ENCODE assay signal across 11 cellular contexts in genomic region chr7:45978731-45979211, GRCh38. TPM values are rescaled to one million over a fixed set of nuclear protein-coding genes. Genes with fewer than 3 reads are reported as not detected.
DNase-seq lines count a peak whose midpoint lies in the region; ATAC-seq, FAIRE-seq and TF ChIP-seq lines count a peak whose summit lies in the region.
"Had no signal": no experiment of that assay in that cellular context is flagged by ENCODE, and none has a peak within 500 bp of the region (broad histone marks: within the 10 kb centered on the region; RNA-seq: fewer than 3 reads in every experiment).

No MANE protein-coding gene starts in this region.

- H3K4me3 ChIP-seq in HepG2 (replicated peaks in 1 of 3; ENCODE audit: insufficient read depth in 1 of 3, low read depth in 2 of 3, low read length in 3 of 3): no peak overlapping the region
- H3K4me3 ChIP-seq in right lobe of liver: no peak overlapping the region
- no peak overlapping the region for H3K4me3 ChIP-seq in lung
- no peak overlapping the region for H3K4me3 ChIP-seq in aorta (ENCODE audit: low read length in 2 of 2)

- FAIRE-seq in HepG2 (lab: Jason Lieb, UNC): no peak

- H3K27me3 Mint-ChIP-seq in MCF 10A (ENCODE audit: insufficient read depth, unreplicated experiment): no peaks in the 10 kb centered on the region

- CTCF ChIA-PET in HepG2 (lab: Yijun Ruan, JAX; ENCODE audit: low intra/inter-chr PET ratio, low total read pairs): no interaction called here
- CTCF ChIA-PET in MCF 10A (lab: Yijun Ruan, JAX): interaction anchor here (1.0 kb wide), 1 partner anchor 56 kb away, joined by 5 read pairs; no protein-coding TSS in a partner anchor

- H3K27me3 ChIP-seq in HepG2 (ENCODE audit: control insufficient read depth in 1 of 2, insufficient read depth in 2 of 2, low read length in 2 of 2) (no peaks in the 10 kb centered on the region), right lobe of liver (no peaks in the 10 kb centered on the region), lung (ENCODE audit: control insufficient read depth, insufficient read depth) (no peaks in the 10 kb centered on the region), aorta (ENCODE audit: control insufficient read depth in 1 of 2, insufficient read depth in 2 of 2, low read length in 1 of 2) (no peaks in the 10 kb centered on the region)

- intact Hi-C loops in HepG2 (cut with micrococcal nuclease; ENCODE audit: unreplicated experiment): no loop called here
- intact Hi-C loops in right lobe of liver (cut with DNase I): no loop called here
- intact Hi-C loops in MCF 10A (cut with micrococcal nuclease): loop anchor here (1.0 kb wide), 1 partner anchor 55 kb away; no protein-coding TSS in a partner anchor
- intact Hi-C loops in aorta (cut with DNase I): loop anchor here (1.0 to 10.0 kb wide), 4 partner anchors 55 to 776 kb away; no protein-coding TSS in a partner anchor

- H3K36me3 ChIP-seq in HepG2 (replicated peaks in 1 of 2; ENCODE audit: control insufficient read depth in 1 of 2, insufficient read depth in 2 of 2, low read length in 2 of 2) (no peaks in the 10 kb centered on the region), right lobe of liver (no peaks in the 10 kb centered on the region), lung (ENCODE audit: control insufficient read depth in 2 of 2, insufficient read depth in 2 of 2, low read length in 2 of 2) (no peaks in the 10 kb centered on the region), aorta (ENCODE audit: control insufficient read depth in 1 of 2, insufficient read depth in 2 of 2, low read length in 1 of 2) (no peaks in the 10 kb centered on the region)

- peak overlapping the region; percentile 62 for H3K4me3 Mint-ChIP-seq in MCF 10A (ENCODE audit: unreplicated experiment)
- H3K4me3 Mint-ChIP-seq: stimulated activated naive B cell treated with anti-CD40 and anti-IgM and Interleukin-4, amounts not matched to agents 10 μg/mL and 1 μg/mL and 100 μg/mL, for 72 hours had no signal

- H4K20me1 ChIP-seq in HepG2 (ENCODE audit: insufficient read depth, low read length): no peaks in the 10 kb centered on the region

- DNase-seq in HepG2 (ENCODE audit: low spot score) (no peak), right lobe of liver (no peak), MCF 10A (ENCODE audit: unreplicated experiment) (peak; percentile 11), lung (ENCODE audit: low spot score) (peak; percentile 28), aorta (no peak), NCI-H1436 (lab: John Stamatoyannopoulos, UW) (no peak)
- DNase-seq in stimulated activated CD4-positive, alpha-beta T cell treated with anti-CD3 and anti-CD28 coated beads, Interleukin-12 subunit alpha, Interleukin-12 subunit beta, amount 100 ng/mL, for 4 hours: no peak
- DNase-seq: activated gamma-delta T cell treated with Interleukin-2 at 50 U/mL for 16 hours; C1 segment of cervical spinal cord; stimulated activated naive B cell treated with anti-CD40 and anti-IgM and Interleukin-4, amounts not matched to agents 10 μg/mL and 1 μg/mL and 100 μg/mL, for 72 hours had no signal

- 48% methylated on average over 2 of the region's 2 CpGs for WGBS in HepG2 (ENCODE audit: low lambda C conversion rate)
- 69% methylated on average over 2 of the region's 2 CpGs for WGBS in right lobe of liver (ENCODE audit: insufficient coverage, low coverage, low lambda C conversion rate, missing lambda C conversion rate)
- WGBS in lung, 2 donors: 41 to 68% methylated on average over 2 of the region's 2 CpGs
- WGBS in aorta, 2 donors: 4 to 10% methylated on average over 2 of the region's 2 CpGs

- TF ChIP-seq CTCF in HepG2 (CRISPR knock-in tag; IDR thresholded peaks at IDR 0.05) (no peak), right lobe of liver (IDR thresholded peaks at IDR 0.05) (no peak), MCF 10A (IDR thresholded peaks at IDR 0.05; ENCODE audit: unreplicated experiment) (no peak), lung (IDR thresholded peaks at IDR 0.05; ENCODE audit: control extremely low read depth, extremely low read depth) (no peak)

- H3K4me2 ChIP-seq in HepG2 (ENCODE audit: low read depth, low read length): no peak overlapping the region

- H3K4me1 ChIP-seq in HepG2 (ENCODE audit: insufficient read depth, low read length): peaks cover 69% of the 10 kb centered on the region
- peaks cover 0 to 11% (median 0%) of the 10 kb centered on the region in 4 donors for H3K4me1 ChIP-seq in right lobe of liver
- peaks cover 9 to 13% of the 10 kb centered on the region in 2 donors for H3K4me1 ChIP-seq in lung (ENCODE audit: control insufficient read depth in 2 of 2, insufficient read depth in 2 of 2, low read length in 2 of 2)
- H3K4me1 ChIP-seq in aorta (ENCODE audit: control insufficient read depth in 1 of 2, insufficient read depth in 2 of 2, low read length in 2 of 2): peaks cover 2 to 14% of the 10 kb centered on the region in 2 donors

- H3K79me2 ChIP-seq in HepG2 (ENCODE audit: insufficient read depth, low read length): no peaks in the 10 kb centered on the region

- H3K36me3 Mint-ChIP-seq in MCF 10A (ENCODE audit: insufficient read depth, unreplicated experiment): peaks cover 6% of the 10 kb centered on the region

- peak overlapping the region; percentile 98 for H3K27ac Mint-ChIP-seq in MCF 10A (ENCODE audit: low read depth, unreplicated experiment)
- H3K27ac Mint-ChIP-seq: stimulated activated naive B cell treated with anti-CD40 and anti-IgM and Interleukin-4, amounts not matched to agents 10 μg/mL and 1 μg/mL and 100 μg/mL, for 72 hours had no signal

- H3K27ac ChIP-seq in HepG2 (ENCODE audit: extremely low read length, insufficient read depth, low read length) (peak overlapping the region; percentile 34), right lobe of liver (no peak overlapping the region), lung (ENCODE audit: low read depth in 1 of 2, low read length in 1 of 2) (peak overlapping the region in 1 of 2 donors; percentile 83), aorta (ENCODE audit: low read depth in 1 of 2, low read length in 2 of 2) (peak overlapping the region; percentile 92 to 99)

- POLR2A ChIA-PET in HepG2 (lab: Yijun Ruan, JAX) (no interaction called here), MCF 10A (lab: Yijun Ruan, JAX) (interaction anchor here (0.7 to 1.1 kb wide), 4 partner anchors 11 to 267 kb away, joined by 3 read pairs; no protein-coding TSS in a partner anchor)

- H3K9me3 Mint-ChIP-seq in MCF 10A (ENCODE audit: unreplicated experiment): peaks cover 7% of the 10 kb centered on the region

- peak overlapping the region; percentile 29; the same call in 1 of the 2 replicates for H3K9ac ChIP-seq in HepG2 (ENCODE audit: insufficient read depth, low read depth, low read length)

- H3K9me3 ChIP-seq in HepG2 (ENCODE audit: low read length) (peaks cover 4% of the 10 kb centered on the region), right lobe of liver (no peaks in the 10 kb centered on the region), lung (ENCODE audit: control insufficient read depth in 2 of 2, insufficient read depth in 1 of 2, low read length in 1 of 2) (peaks cover 0 to 4% of the 10 kb centered on the region in 2 donors), aorta (ENCODE audit: control insufficient read depth, low read length) (no peaks in the 10 kb centered on the region)

- TF ChIP-seq EP300 in HepG2 (IDR thresholded peaks at IDR 0.05; ENCODE audit: low read depth in 2 of 2, low read length in 2 of 2) (no peak), HepG2 (CRISPR knock-in tag; IDR thresholded peaks at IDR 0.05; ENCODE audit: borderline replicate concordance) (no peak)

- no peak for TF ChIP-seq POLR2A in HepG2 (IDR thresholded peaks at IDR 0.05; ENCODE audit: insufficient read depth in 1 of 2, low read depth in 2 of 2, low read length in 2 of 2)
- no peak for TF ChIP-seq POLR2A in right lobe of liver (IDR thresholded peaks at IDR 0.05)

- BruUV-seq in HepG2 (replicated peaks; lab: Mats Ljungman, UMichigan) (no TSS peak), MCF 10A (replicated peaks; lab: Mats Ljungman, UMichigan) (TSS peak; percentile 95)

- in situ Hi-C loops in HepG2 (cut with HindIII; ENCODE audit: extremely low pct_ligation_motif_present, low pct_unique_long_range_greater_than_20kb): no loop called here

- no peak for ATAC-seq in HepG2
- ATAC-seq in right lobe of liver: no peak
- ATAC-seq in lung (ENCODE audit: insufficient read depth, low FRiP score): no peak
- ATAC-seq in aorta (ENCODE audit: low FRiP score): no peak
- ATAC-seq in GM19452 (IDR thresholded peaks at IDR 0.05; ENCODE audit: unreplicated experiment): no peak

- peaks cover 26% of the 10 kb centered on the region for H3K4me1 Mint-ChIP-seq in MCF 10A (ENCODE audit: insufficient read depth, unreplicated experiment)

- no peak overlapping the region for H2AFZ ChIP-seq in HepG2 (ENCODE audit: low read length)

- TF ChIP-seq RAD21 in HepG2 (CRISPR knock-in tag; IDR thresholded peaks at IDR 0.05): no peak

RNA-seq across cellular contexts. Expression of gene IGFBP3, which starts 57.7 kb away (rescaled TPM):
- total RNA-seq in HepG2 (2016; rRNA removed; fragmentation: Illumina TruSeq; extraction: Trizol) (not detected in 2 replicates), right lobe of liver (100 to 1,000 TPM in 5 of 6 experiments, 10 to 100 TPM in 1; 85.9 to 321 (median 183) TPM), MCF 10A (2022) (42.9 and 164 TPM in 2 replicates), lung (10 to 100 TPM; 71.8 to 76.5 TPM), aorta (100 to 1,000 TPM; 143 to 200 TPM)
- total RNA-seq in HepG2 (2016; cell fraction: cytosol; rRNA removed; fragmentation: Illumina TruSeq; extraction: Trizol; ENCODE audit: low read depth): not detected in 2 replicates
- total RNA-seq in HepG2 (2016; cell fraction: insoluble cytoplasmic fraction; rRNA removed; fragmentation: Illumina TruSeq; extraction: Trizol): 0.04 TPM in 1 of 2 replicates, not detected in the other
- not detected in 2 replicates for total RNA-seq in HepG2 (2016; cell fraction: membrane; rRNA removed; fragmentation: Illumina TruSeq; extraction: Trizol)
- not detected in 2 replicates for total RNA-seq in HepG2 (2016; cell fraction: nucleus; rRNA removed; fragmentation: Illumina TruSeq; extraction: Trizol)
- polyA plus RNA-seq in HepG2 (2011; rRNA removed) (57.5 and 91.8 TPM in 2 replicates), lung (10 to 100 TPM; 29.2 to 45.0 TPM), aorta (100 to 1,000 TPM; 173 to 255 TPM)
- 49.1 and 87.6 TPM in 2 replicates for polyA plus RNA-seq in HepG2 (2011; cell fraction: cytosol; rRNA removed)
- 42.3 and 57.8 TPM in 2 replicates for polyA plus RNA-seq in HepG2 (2011; cell fraction: nucleus; rRNA removed)
- 261 and 275 TPM in 2 replicates for polyA plus RNA-seq in HepG2 (2012)
- polyA plus RNA-seq in HepG2 (2016; cell fraction: cytosol; fragmentation: Illumina TruSeq; extraction: Trizol; ENCODE audit: low read depth): not detected in 2 replicates
- 0.15 TPM in 1 of 2 replicates, not detected in the other for polyA plus RNA-seq in HepG2 (2016; cell fraction: insoluble cytoplasmic fraction; fragmentation: Illumina TruSeq; extraction: Trizol; ENCODE audit: low read depth)
- not detected in 2 replicates for polyA plus RNA-seq in HepG2 (2016; cell fraction: membrane; fragmentation: Illumina TruSeq; extraction: Trizol; ENCODE audit: low read depth)
- polyA plus RNA-seq in HepG2 (2016; cell fraction: nucleus; fragmentation: Illumina TruSeq; extraction: Trizol; ENCODE audit: insufficient read depth, low read depth): 0.41 TPM in 1 of 2 replicates, not detected in the other
- 32.4 and 48.2 TPM in 2 replicates for polyA minus RNA-seq in HepG2 (2011; rRNA and poly(A)+ RNA removed; ENCODE audit: low replicate concordance)
- polyA minus RNA-seq in HepG2 (2011; cell fraction: cytosol; rRNA and poly(A)+ RNA removed): 28.6 and 53.0 TPM in 2 replicates
- 15.1 and 33.7 TPM in 2 replicates for polyA minus RNA-seq in HepG2 (2011; cell fraction: nucleus; rRNA and poly(A)+ RNA removed)

Comparison
In these comparisons a context has a peak if more than half of its experiments do, and no peak if none do; other contexts are left out.
1. H3K27ac ChIP-seq: peak in HepG2 (single experiment) and aorta (2 of 2); none in right lobe of liver (0 of 3).
2. RNA of gene IGFBP3, which starts 57.7 kb away (total RNA-seq): 85.9 to 321 TPM in right lobe of liver, 143 to 200 TPM in aorta, 71.8 to 76.5 TPM in lung and 42.9 to 164 TPM in MCF 10A; 0.04 TPM in HepG2; every median in the first group is over 10 times any median in the second.
3. DNase-seq: peak in MCF 10A (single experiment) and lung (single experiment); none in HepG2 (single experiment), right lobe of liver (0 of 3), aorta (0 of 2), stimulated activated CD4-positive, alpha-beta T cell treated with anti-CD3 and anti-CD28 coated beads, Interleukin-12 subunit alpha, Interleukin-12 subunit beta, amount 100 ng/mL, for 4 hours (single experiment) and NCI-H1436 (single experiment).
4. intact Hi-C loops: an anchor here in MCF 10A (1.0 kb wide) and aorta (1.0 to 10.0 kb wide); none called in HepG2 and right lobe of liver.